ENCODE assay signal across 11 cellular contexts in the genomic region with DNA sequence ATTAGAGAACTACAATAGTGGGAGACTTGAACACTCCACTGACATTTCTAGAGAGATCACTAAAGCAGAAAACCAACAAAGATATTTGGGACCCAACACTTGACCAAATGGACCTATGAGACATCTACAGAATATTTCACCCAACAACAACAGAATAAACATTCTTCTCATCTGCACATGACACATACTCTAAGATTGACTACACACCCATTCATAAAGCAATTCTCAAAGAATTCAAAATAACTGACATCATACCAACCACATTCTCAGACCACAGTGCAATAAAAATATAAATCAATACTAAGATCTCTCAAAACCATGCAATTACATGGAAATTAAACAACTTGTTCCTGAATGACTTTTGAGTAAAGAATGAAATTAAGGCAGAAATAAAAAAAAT.
DNase-seq lines count a peak whose midpoint lies in the region; ATAC-seq and TF ChIP-seq lines count a peak whose summit lies in the region.
"Had no signal": no experiment of that assay in that cellular context is flagged by ENCODE, and none has a peak within 500 bp of the region (broad histone marks: within the 10 kb centered on the region; RNA-seq: fewer than 3 reads in every experiment).

No MANE protein-coding gene starts in this region.

- no peak for ATAC-seq in T-helper 17 cell

- H3K4me1 ChIP-seq in muscle layer of duodenum (ENCODE audit: control insufficient read depth in 1 of 2, insufficient read depth in 2 of 2, low read length in 2 of 2), result peaks cover 0 to 5% of the 10 kb centered on the region in 2 donors
- H3K4me1 ChIP-seq in Peyer's patch, result no peaks in the 10 kb centered on the region

- TF ChIP-seq CTCF in AG10803 (conservative IDR thresholded peaks at IDR 0.05; ENCODE audit: low read length) (no peak), chondrocyte (IDR thresholded peaks at IDR 0.05) (no peak), Peyer's patch (IDR thresholded peaks at IDR 0.05) (no peak)

- H3K36me3 Mint-ChIP-seq in chondrocyte (ENCODE audit: low read depth) (peaks cover 9% of the 10 kb centered on the region), T-helper 17 cell (ENCODE audit: low read depth) (peaks cover 2% of the 10 kb centered on the region)

- H3K9me3 ChIP-seq in muscle layer of duodenum (ENCODE audit: control insufficient read depth in 1 of 2, low read length in 2 of 2), result no peaks in the 10 kb centered on the region
- H3K9me3 ChIP-seq in T-helper 17 cell (ENCODE audit: control insufficient read depth, low read length, poor library complexity, severe bottlenecking), result no peaks in the 10 kb centered on the region
- H3K9me3 ChIP-seq in Peyer's patch, result no peaks in the 10 kb centered on the region

- H3K27ac Mint-ChIP-seq in chondrocyte (ENCODE audit: unreplicated experiment) (peak overlapping the region; percentile 89), T-helper 17 cell (no peak overlapping the region)

- H3K9me3 Mint-ChIP-seq in chondrocyte (ENCODE audit: low read depth), result peaks cover 20% of the 10 kb centered on the region

- H3K36me3 ChIP-seq in muscle layer of duodenum (ENCODE audit: control insufficient read depth in 1 of 2, insufficient read depth in 2 of 2, low read length in 2 of 2) (no peaks in the 10 kb centered on the region), Peyer's patch (no peaks in the 10 kb centered on the region)

- H3K27ac ChIP-seq in muscle layer of duodenum (ENCODE audit: low read length) (peak overlapping the region; percentile 56), Peyer's patch (no peak overlapping the region)

- no peak for TF ChIP-seq POLR2A in Peyer's patch (IDR thresholded peaks at IDR 0.05)

- H3K4me3 Mint-ChIP-seq in chondrocyte (ENCODE audit: unreplicated experiment), result no peak overlapping the region
- no peak overlapping the region for H3K4me3 Mint-ChIP-seq in T-helper 17 cell

- H3K27me3 ChIP-seq in muscle layer of duodenum (ENCODE audit: low read depth, low read length) (no peaks in the 10 kb centered on the region), Peyer's patch (no peaks in the 10 kb centered on the region)

- DNase-seq in AG10803 (ENCODE audit: low read depth) (peak; percentile 96), LoVo (ENCODE audit: low spot score) (peak; percentile 58), chondrocyte (ENCODE audit: low spot score) (no peak), NCI-H510A (lab: John Stamatoyannopoulos, UW) (no peak), T-helper 17 cell (no peak), Peyer's patch (no peak), NCI-H748 (lab: John Stamatoyannopoulos, UW; ENCODE audit: unreplicated experiment) (no peak)
- DNase-seq: activated effector memory CD4-positive, alpha-beta T cell treated with anti-CD3 and anti-CD28 coated beads, Interleukin-2, amount 50 U/mL, for 16 hours; islet precursor cell; NCI-H187 had no signal

- peaks cover 58% of the 10 kb centered on the region for H3K4me1 Mint-ChIP-seq in chondrocyte (ENCODE audit: low read depth)
- H3K4me1 Mint-ChIP-seq in T-helper 17 cell, result peaks cover 9% of the 10 kb centered on the region

- H3K4me3 ChIP-seq in AG10803 (ENCODE audit: low read length) (no peak overlapping the region), muscle layer of duodenum (ENCODE audit: low read depth in 1 of 2, low read length in 2 of 2) (no peak overlapping the region), Peyer's patch (no peak overlapping the region)

- no peaks in the 10 kb centered on the region for H3K27me3 Mint-ChIP-seq in chondrocyte (ENCODE audit: low read depth)
- no peaks in the 10 kb centered on the region for H3K27me3 Mint-ChIP-seq in T-helper 17 cell

Comparison
In these comparisons a context has a peak if more than half of its experiments do, and no peak if none do; other contexts are left out.
1. DNase-seq: peak in AG10803 (single experiment) and LoVo (single experiment); none in chondrocyte (single experiment), NCI-H510A (single experiment), T-helper 17 cell (0 of 3), Peyer's patch (0 of 3) and NCI-H748 (single experiment).